In the genomic region with DNA sequence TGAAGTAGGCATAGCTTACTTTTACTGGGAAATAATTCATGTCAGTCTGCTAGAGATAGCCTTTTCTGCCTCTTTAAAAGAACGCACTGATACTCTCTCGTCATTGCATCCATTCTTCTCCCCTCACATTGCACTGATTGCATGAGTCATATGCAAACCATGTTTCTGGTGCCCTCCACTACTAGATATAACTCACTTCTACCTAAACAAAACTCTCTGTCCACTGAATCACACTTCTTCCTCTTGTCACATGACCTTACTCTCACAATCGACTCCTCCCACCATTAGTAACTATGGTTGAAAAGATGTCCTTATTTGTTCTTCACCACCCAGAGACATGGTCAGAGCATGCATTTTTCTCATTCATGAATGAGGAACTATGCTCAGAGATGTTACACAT, we compare ENCODE assay signal across 10 cellular contexts.
A peak's percentile ranks its signal among the peaks of the same experiment; 100 is the strongest.
DNase-seq lines count a peak whose midpoint lies in the region; ATAC-seq and TF ChIP-seq lines count a peak whose summit lies in the region.
"Had no signal": no experiment of that assay in that cellular context is flagged by ENCODE, and none has a peak within 500 bp of the region (broad histone marks: within the 10 kb centered on the region; RNA-seq: fewer than 3 reads in every experiment).

No MANE protein-coding gene starts in this region.

- TF ChIP-seq RAD21 in IMR-90 (IDR thresholded peaks at IDR 0.05; ENCODE audit: low read length) = no peak

- H2AFZ ChIP-seq in IMR-90 (replicated peaks; ENCODE audit: low read length, poor library complexity) = no peak overlapping the region

- BruUV-seq in IMR-90 (replicated peaks; lab: Mats Ljungman, UMichigan) = no TSS peak

- H4K8ac ChIP-seq in IMR-90 (ENCODE audit: low read depth in 2 of 2, low read length in 2 of 2) = no peak overlapping the region; a peak in 1 of 4 replicates

- no peak overlapping the region for H3K4me2 ChIP-seq in IMR-90 (ENCODE audit: low read depth, low read length)

- no peak overlapping the region for H2BK15ac ChIP-seq in IMR-90 (ENCODE audit: low read depth, low read length)

- H3K27ac ChIP-seq in IMR-90 (ENCODE audit: insufficient read depth, low read length) (no peak overlapping the region), colonic mucosa (no peak overlapping the region)
- H3K27ac ChIP-seq: esophagus muscularis mucosa had no signal

- H2BK20ac ChIP-seq in IMR-90 (ENCODE audit: low read depth, low read length) = no peak overlapping the region

- 37% methylated on average over 2 of the region's 3 CpGs; no CpG with 5 or more reads in 1 of the 2 experiments for WGBS in IMR-90 (ENCODE audit: extremely low coverage in 2 of 2, insufficient read length in 1 of 2), 2 experiments

- CTCF ChIA-PET in IMR-90 (lab: Yijun Ruan, JAX) = interaction anchor here (1.3 kb wide), 1 partner anchor 247 kb away, joined by 3 read pairs; no protein-coding TSS in a partner anchor

- H2AK5ac ChIP-seq in IMR-90 (ENCODE audit: low read depth, low read length) = no peak overlapping the region

- in situ Hi-C loops in IMR-90 (cut with MboI; ENCODE audit: low sequenced_read_pairs) = no loop called here

- intact Hi-C loops in IMR-90 (cut with micrococcal nuclease) (no loop called here), colonic mucosa (cut with DNase I) (no loop called here)

- no peak overlapping the region; the same call in 1 of the 2 replicates for H3K18ac ChIP-seq in IMR-90 (ENCODE audit: low read depth, low read length)

- H3K23ac ChIP-seq in IMR-90 (ENCODE audit: low read depth, low read length) = no peak overlapping the region

- POLR2A ChIA-PET in IMR-90 (lab: Charles Lee; ENCODE audit: unreplicated experiment) = no interaction called here

- H3K4ac ChIP-seq in IMR-90 (ENCODE audit: low read depth, low read length) = no peak overlapping the region

- H4K91ac ChIP-seq in IMR-90 (ENCODE audit: insufficient read depth, low read depth, low read length) = no peak overlapping the region

- H2BK120ac ChIP-seq in IMR-90 (ENCODE audit: low read depth, low read length) = no peak overlapping the region

- dilution Hi-C loops in IMR-90 (cut with HindIII; ENCODE audit: low sequenced_read_pairs, unreplicated experiment) = no loop called here

- no peak overlapping the region for H4K5ac ChIP-seq in IMR-90 (ENCODE audit: low read depth, low read length)

- no peak overlapping the region for H2BK5ac ChIP-seq in IMR-90 (ENCODE audit: low read depth, low read length, poor library complexity, severe bottlenecking)

- H3K4me1 ChIP-seq in IMR-90 (ENCODE audit: control insufficient read depth, insufficient read depth, low read length) (no peaks in the 10 kb centered on the region), colonic mucosa (no peaks in the 10 kb centered on the region)
- H3K4me1 ChIP-seq: esophagus muscularis mucosa had no signal

- no peaks in the 10 kb centered on the region for H3K27me3 ChIP-seq in IMR-90 (ENCODE audit: control insufficient read depth, insufficient read depth, low read length)
- no peaks in the 10 kb centered on the region for H3K27me3 ChIP-seq in colonic mucosa
- H3K27me3 ChIP-seq: esophagus muscularis mucosa had no signal

- H3K79me1 ChIP-seq in IMR-90 (ENCODE audit: low read depth in 1 of 2, low read length in 2 of 2) = no peaks in the 10 kb centered on the region

- ATAC-seq in GM18909 (IDR thresholded peaks at IDR 0.05; ENCODE audit: poor library complexity, unreplicated experiment) = peak; percentile 71
- ATAC-seq in IMR-90 (ENCODE audit: low read depth) = peak; percentile 65
- ATAC-seq: activated T-helper 17 cell treated with anti-CD3 and anti-CD28 coated beads, Interleukin-2, amount 50 U/mL, for 72 hours had no signal

- no peaks in the 10 kb centered on the region for H4K20me1 ChIP-seq in IMR-90 (ENCODE audit: insufficient read depth, low read length)

- no peak for TF ChIP-seq POLR2A in IMR-90 (IDR thresholded peaks at IDR 0.05; ENCODE audit: low read depth, low read length)

- no peak overlapping the region for H2AK9ac ChIP-seq in IMR-90 (replicated peaks; ENCODE audit: low read depth, low read length, poor library complexity)

- no peaks in the 10 kb centered on the region for H3K9me1 ChIP-seq in IMR-90 (ENCODE audit: insufficient read depth, low read length)

- H3K36me3 ChIP-seq in IMR-90 (ENCODE audit: control insufficient read depth, insufficient read depth, low read length) = no peaks in the 10 kb centered on the region
- no peaks in the 10 kb centered on the region for H3K36me3 ChIP-seq in colonic mucosa
- H3K36me3 ChIP-seq: esophagus muscularis mucosa had no signal

- H3K9ac ChIP-seq in IMR-90 (ENCODE audit: low read depth, low read length) (no peak overlapping the region), colonic mucosa (ENCODE audit: low read depth in 2 of 2, low read length in 2 of 2) (no peak overlapping the region)

- H3K4me3 ChIP-seq in IMR-90 (ENCODE audit: insufficient read depth, low read depth, low read length) (no peak overlapping the region), cardiac fibroblast (replicated peaks in 1 of 2; ENCODE audit: low read depth in 2 of 2, low read length in 2 of 2) (no peak overlapping the region), skeletal muscle cell (ENCODE audit: low read depth, low read length) (no peak overlapping the region), colonic mucosa (no peak overlapping the region)
- H3K4me3 ChIP-seq: esophagus muscularis mucosa had no signal

- no peak for TF ChIP-seq CTCF in IMR-90 (conservative IDR thresholded peaks at IDR 0.05; ENCODE audit: low read depth, low read length)
- no peak for TF ChIP-seq CTCF in cardiac fibroblast (IDR thresholded peaks at IDR 0.05; ENCODE audit: low read depth, low read length)
- no peak for TF ChIP-seq CTCF in colonic mucosa (IDR thresholded peaks at IDR 0.05)

- H3K14ac ChIP-seq in IMR-90 (replicated peaks; ENCODE audit: low read depth, low read length) = no peak overlapping the region

- DNase-seq in IMR-90 (peak; percentile 73), cardiac fibroblast (ENCODE audit: low read depth in 2 of 2) (peak; percentile 14 to 75), skeletal muscle cell (ENCODE audit: low read depth) (peak; percentile 23), Ammon's horn (ENCODE audit: low spot score) (no peak), SKM-1 treated with dmso at 0.1 percent for 144 hours (lab: John Stamatoyannopoulos, UW; ENCODE audit: unreplicated experiment) (no peak), colonic mucosa (no peak)
- DNase-seq: central memory CD4-positive, alpha-beta T cell had no signal

- H3K56ac ChIP-seq in IMR-90 (ENCODE audit: extremely low read depth, insufficient read depth, low read length) = no peak overlapping the region

- no peaks in the 10 kb centered on the region for H3K9me3 ChIP-seq in IMR-90 (ENCODE audit: control insufficient read depth, insufficient read depth, low read length)
- H3K9me3 ChIP-seq in colonic mucosa = no peaks in the 10 kb centered on the region
- H3K9me3 ChIP-seq: esophagus muscularis mucosa had no signal

TF ChIP-seq in IMR-90, 13 proteins besides CTCF, POLR2A, EP300 and RAD21:
- TF ChIP-seq RFX5 (IDR thresholded peaks at IDR 0.05; ENCODE audit: low read depth, low read length) (no peak), CEBPB (IDR thresholded peaks at IDR 0.05; ENCODE audit: low read depth, low read length) (no peak), FOS (IDR thresholded peaks at IDR 0.05; ENCODE audit: low read depth, low read length) (0 out of 2 replicates have a peak, but pooled peaks have one; percentile 25), BHLHE40 (IDR thresholded peaks at IDR 0.05; ENCODE audit: low read depth, low read length) (no peak), CHD1 (IDR thresholded peaks at IDR 0.05; ENCODE audit: low read depth, low read length) (no peak), NFE2L2 (IDR thresholded peaks at IDR 0.05; ENCODE audit: low read depth, low read length) (no peak), SMC3 (IDR thresholded peaks at IDR 0.05; ENCODE audit: low read depth, low read length) (no peak), MAZ (IDR thresholded peaks at IDR 0.05; ENCODE audit: borderline replicate concordance, low read depth, low read length) (no peak)
- TF ChIP-seq, protein P1, sequence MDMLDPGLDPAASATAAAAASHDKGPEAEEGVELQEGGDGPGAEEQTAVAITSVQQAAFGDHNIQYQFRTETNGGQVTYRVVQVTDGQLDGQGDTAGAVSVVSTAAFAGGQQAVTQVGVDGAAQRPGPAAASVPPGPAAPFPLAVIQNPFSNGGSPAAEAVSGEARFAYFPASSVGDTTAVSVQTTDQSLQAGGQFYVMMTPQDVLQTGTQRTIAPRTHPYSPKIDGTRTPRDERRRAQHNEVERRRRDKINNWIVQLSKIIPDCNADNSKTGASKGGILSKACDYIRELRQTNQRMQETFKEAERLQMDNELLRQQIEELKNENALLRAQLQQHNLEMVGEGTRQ (IDR thresholded peaks at IDR 0.05; ENCODE audit: low read depth, low read length) = peak; percentile 44; the same call in 1 of the 2 replicates

Comparison
In these comparisons a context has a peak if more than half of its experiments do, and no peak if none do; other contexts are left out.
1. DNase-seq: peak in IMR-90 (single experiment), cardiac fibroblast (2 of 2) and skeletal muscle cell (single experiment); none in Ammon's horn (single experiment), SKM-1 treated with dmso at 0.1 percent for 144 hours (single experiment) and colonic mucosa (single experiment).